ENCODE assay signal across 1 cellular context in the genomic region with DNA sequence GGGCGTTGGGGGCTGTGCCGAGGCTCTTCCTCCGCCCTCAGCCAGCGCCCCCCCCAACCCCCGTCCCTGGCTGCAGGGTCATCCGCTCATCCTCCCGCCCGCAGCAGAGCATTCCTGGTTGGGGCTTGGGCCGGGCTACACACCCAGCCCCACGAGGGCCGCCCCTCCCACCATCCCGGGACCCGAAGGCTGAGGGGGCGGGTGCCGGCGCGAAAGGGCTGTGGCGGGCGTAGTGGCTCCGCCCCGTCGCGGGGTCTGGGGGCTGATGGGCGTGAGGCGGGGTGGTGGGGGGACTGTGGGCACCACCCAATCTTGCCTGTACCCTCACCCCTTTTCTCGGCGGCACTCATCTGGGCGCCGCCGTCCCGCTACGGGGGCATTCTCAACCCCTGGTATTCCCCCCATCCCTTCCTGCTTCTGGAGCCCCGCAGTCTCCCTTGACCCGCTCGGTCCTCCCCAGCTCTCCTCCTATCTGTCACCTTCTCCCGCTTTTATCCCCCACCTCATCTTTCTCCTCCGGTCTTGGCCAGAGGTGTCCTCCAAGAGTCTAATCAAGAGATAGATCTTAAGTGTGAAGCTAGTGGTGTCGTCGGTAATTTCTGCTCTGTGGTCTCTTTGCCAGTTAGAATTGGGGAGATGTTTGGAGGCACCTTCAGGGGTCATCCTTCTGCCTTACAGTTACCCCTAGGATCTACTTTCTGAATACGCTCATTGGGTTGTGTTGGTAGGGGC.
TF ChIP-seq lines count a peak whose summit lies in the region.

No MANE protein-coding gene starts in this region.

TF ChIP-seq in K562, 482 proteins besides CTCF, POLR2A, EP300 and RAD21:
- TF ChIP-seq ZFP1 (CRISPR knock-in tag; IDR thresholded peaks at IDR 0.05) (no peak), ZSCAN32 (CRISPR knock-in tag; IDR thresholded peaks at IDR 0.05) (no peak), HDAC3 (IDR thresholded peaks at IDR 0.05; ENCODE audit: borderline replicate concordance, partially characterized antibody) (no peak), DPF2 (IDR thresholded peaks at IDR 0.05) (peak; percentile 36; the same call in 1 of the 2 replicates), TCF7 (IDR thresholded peaks at IDR 0.05; ENCODE audit: borderline replicate concordance) (no peak), ZBTB17 (CRISPR knock-in tag; IDR thresholded peaks at IDR 0.05) (0 out of 2 replicates have a peak, but pooled peaks have one; percentile 41), SP1 (CRISPR knock-in tag; IDR thresholded peaks at IDR 0.05) (no peak), BRD9 (IDR thresholded peaks at IDR 0.05; ENCODE audit: low read depth, partially characterized antibody) (no peak), MECOM (CRISPR knock-in tag; IDR thresholded peaks at IDR 0.05) (no peak), FOS (IDR thresholded peaks at IDR 0.05; ENCODE audit: extremely low read depth, insufficient read length) (no peak), SIRT6 (IDR thresholded peaks at IDR 0.05; ENCODE audit: low read depth, low read length) (no peak), ZEB2 (IDR thresholded peaks at IDR 0.05) (peak; percentile 4; the same call in 1 of the 2 replicates), STAT5A (IDR thresholded peaks at IDR 0.05; ENCODE audit: borderline replicate concordance, low read length) (no peak), KLF1 (tag; IDR thresholded peaks at IDR 0.05) (no peak), KLF16 (IDR thresholded peaks at IDR 0.05) (peak; percentile 8; the same call in 1 of the 2 replicates), GATA2 (CRISPR knock-in tag; IDR thresholded peaks at IDR 0.05) (peak; percentile 70), ZNF263 (CRISPR knock-in tag; IDR thresholded peaks at IDR 0.05; ENCODE audit: borderline replicate concordance) (peak; percentile 88), THRAP3 (IDR thresholded peaks at IDR 0.05; ENCODE audit: borderline replicate concordance) (no peak), FOXK1 (CRISPR knock-in tag; IDR thresholded peaks at IDR 0.05; ENCODE audit: borderline replicate concordance) (0 out of 2 replicates have a peak, but pooled peaks have one; percentile 30), MTA3 (IDR thresholded peaks at IDR 0.05; ENCODE audit: borderline replicate concordance) (0 out of 2 replicates have a peak, but pooled peaks have one; percentile 16), KDM4B (IDR thresholded peaks at IDR 0.05; ENCODE audit: borderline replicate concordance in 2 of 2, low read depth in 1 of 2) (0 out of 4 replicates have a peak, but pooled peaks of 1 of the 2 experiments have one; percentile 41), SMARCB1 (IDR thresholded peaks at IDR 0.05; ENCODE audit: insufficient read length, low read depth) (no peak), RB1 (IDR thresholded peaks at IDR 0.05; ENCODE audit: low read depth) (peak; percentile 41; the same call in 1 of the 2 replicates), BRD4 (IDR thresholded peaks at IDR 0.05) (no peak), FOXJ2 (tag; IDR thresholded peaks at IDR 0.05) (0 out of 2 replicates have a peak, but pooled peaks have one; percentile 33), NR2C2 (CRISPR knock-in tag; IDR thresholded peaks at IDR 0.05) (no peak), NR2C2 (tag; IDR thresholded peaks at IDR 0.05) (peak; percentile 34; the same call in 1 of the 2 replicates), HDAC1 (IDR thresholded peaks at IDR 0.05) (peak in 1 of 2 experiments; percentile 48; a peak in 2 of 4 replicates), CTBP1 (IDR thresholded peaks at IDR 0.05; ENCODE audit: borderline replicate concordance) (peak; percentile 55), ZBTB7A (IDR thresholded peaks at IDR 0.05; ENCODE audit: borderline replicate concordance, control insufficient read depth, low read depth, low read length) (no peak; the same call in 1 of the 2 replicates), KHSRP (IDR thresholded peaks at IDR 0.05) (no peak), ZNF146 (CRISPR knock-in tag; IDR thresholded peaks at IDR 0.05; ENCODE audit: unreplicated experiment) (no peak), SIN3A (IDR thresholded peaks at IDR 0.05; ENCODE audit: borderline replicate concordance in 2 of 2, control insufficient read depth in 1 of 2, low read depth in 2 of 2, low read length in 2 of 2) (0 out of 4 replicates have a peak, but pooled peaks of 1 of the 2 experiments have one; percentile 45), TOE1 (IDR thresholded peaks at IDR 0.05; ENCODE audit: borderline replicate concordance) (peak; percentile 10; the same call in 1 of the 2 replicates), TOE1 (CRISPR knock-in tag; IDR thresholded peaks at IDR 0.05; ENCODE audit: borderline replicate concordance, low read depth) (no peak), MAZ (CRISPR knock-in tag; conservative IDR thresholded peaks at IDR 0.05 in 1 of 2, IDR thresholded peaks at IDR 0.05 in 1 of 2) (peak in 1 of 2 experiments; percentile 4; a peak in 1 of 4 replicates), MTA1 (IDR thresholded peaks at IDR 0.05; ENCODE audit: borderline replicate concordance) (0 out of 2 replicates have a peak, but pooled peaks have one; percentile 26), TRIM24 (IDR thresholded peaks at IDR 0.05) (peak in 1 of 2 experiments; percentile 40; a peak in 2 of 4 replicates), EGR1 (conservative IDR thresholded peaks at IDR 0.05) (peak; percentile 73), ZNF12 (CRISPR knock-in tag; IDR thresholded peaks at IDR 0.05) (0 out of 2 replicates have a peak, but pooled peaks have one; percentile 25), HLTF (IDR thresholded peaks at IDR 0.05) (0 out of 2 replicates have a peak, but pooled peaks have one; percentile 29), MYC (IDR thresholded peaks at IDR 0.05; ENCODE audit: low read depth, low read length) (no peak; the same call in 1 of the 2 replicates), MYC (CRISPR knock-in tag; IDR thresholded peaks at IDR 0.05; ENCODE audit: borderline replicate concordance, low read depth) (no peak)
- TF ChIP-seq, protein P1, sequence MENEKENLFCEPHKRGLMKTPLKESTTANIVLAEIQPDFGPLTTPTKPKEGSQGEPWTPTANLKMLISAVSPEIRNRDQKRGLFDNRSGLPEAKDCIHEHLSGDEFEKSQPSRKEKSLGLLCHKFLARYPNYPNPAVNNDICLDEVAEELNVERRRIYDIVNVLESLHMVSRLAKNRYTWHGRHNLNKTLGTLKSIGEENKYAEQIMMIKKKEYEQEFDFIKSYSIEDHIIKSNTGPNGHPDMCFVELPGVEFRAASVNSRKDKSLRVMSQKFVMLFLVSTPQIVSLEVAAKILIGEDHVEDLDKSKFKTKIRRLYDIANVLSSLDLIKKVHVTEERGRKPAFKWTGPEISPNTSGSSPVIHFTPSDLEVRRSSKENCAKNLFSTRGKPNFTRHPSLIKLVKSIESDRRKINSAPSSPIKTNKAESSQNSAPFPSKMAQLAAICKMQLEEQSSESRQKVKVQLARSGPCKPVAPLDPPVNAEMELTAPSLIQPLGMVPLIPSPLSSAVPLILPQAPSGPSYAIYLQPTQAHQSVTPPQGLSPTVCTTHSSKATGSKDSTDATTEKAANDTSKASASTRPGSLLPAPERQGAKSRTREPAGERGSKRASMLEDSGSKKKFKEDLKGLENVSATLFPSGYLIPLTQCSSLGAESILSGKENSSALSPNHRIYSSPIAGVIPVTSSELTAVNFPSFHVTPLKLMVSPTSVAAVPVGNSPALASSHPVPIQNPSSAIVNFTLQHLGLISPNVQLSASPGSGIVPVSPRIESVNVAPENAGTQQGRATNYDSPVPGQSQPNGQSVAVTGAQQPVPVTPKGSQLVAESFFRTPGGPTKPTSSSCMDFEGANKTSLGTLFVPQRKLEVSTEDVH (IDR thresholded peaks at IDR 0.05; ENCODE audit: low read depth, partially characterized antibody) = peak; percentile 14
- TF ChIP-seq, protein P2, sequence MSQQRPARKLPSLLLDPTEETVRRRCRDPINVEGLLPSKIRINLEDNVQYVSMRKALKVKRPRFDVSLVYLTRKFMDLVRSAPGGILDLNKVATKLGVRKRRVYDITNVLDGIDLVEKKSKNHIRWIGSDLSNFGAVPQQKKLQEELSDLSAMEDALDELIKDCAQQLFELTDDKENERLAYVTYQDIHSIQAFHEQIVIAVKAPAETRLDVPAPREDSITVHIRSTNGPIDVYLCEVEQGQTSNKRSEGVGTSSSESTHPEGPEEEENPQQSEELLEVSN (IDR thresholded peaks at IDR 0.05; ENCODE audit: borderline replicate concordance in 1 of 2, extremely low read depth in 1 of 2, insufficient read depth in 1 of 2, insufficient read length in 1 of 2, low read depth in 1 of 2, low read length in 1 of 2, poor library complexity in 1 of 2, severe bottlenecking in 1 of 2) = peak in 1 of 2 experiments; percentile 39
- TF ChIP-seq, protein P3, sequence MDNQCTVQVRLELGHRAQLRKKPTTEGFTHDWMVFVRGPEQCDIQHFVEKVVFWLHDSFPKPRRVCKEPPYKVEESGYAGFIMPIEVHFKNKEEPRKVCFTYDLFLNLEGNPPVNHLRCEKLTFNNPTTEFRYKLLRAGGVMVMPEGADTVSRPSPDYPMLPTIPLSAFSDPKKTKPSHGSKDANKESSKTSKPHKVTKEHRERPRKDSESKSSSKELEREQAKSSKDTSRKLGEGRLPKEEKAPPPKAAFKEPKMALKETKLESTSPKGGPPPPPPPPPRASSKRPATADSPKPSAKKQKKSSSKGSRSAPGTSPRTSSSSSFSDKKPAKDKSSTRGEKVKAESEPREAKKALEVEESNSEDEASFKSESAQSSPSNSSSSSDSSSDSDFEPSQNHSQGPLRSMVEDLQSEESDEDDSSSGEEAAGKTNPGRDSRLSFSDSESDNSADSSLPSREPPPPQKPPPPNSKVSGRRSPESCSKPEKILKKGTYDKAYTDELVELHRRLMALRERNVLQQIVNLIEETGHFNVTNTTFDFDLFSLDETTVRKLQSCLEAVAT (IDR thresholded peaks at IDR 0.05) = 0 out of 4 replicates have a peak, but pooled peaks of 1 of the 2 experiments have one; percentile 6
- TF ChIP-seq, protein P4, sequence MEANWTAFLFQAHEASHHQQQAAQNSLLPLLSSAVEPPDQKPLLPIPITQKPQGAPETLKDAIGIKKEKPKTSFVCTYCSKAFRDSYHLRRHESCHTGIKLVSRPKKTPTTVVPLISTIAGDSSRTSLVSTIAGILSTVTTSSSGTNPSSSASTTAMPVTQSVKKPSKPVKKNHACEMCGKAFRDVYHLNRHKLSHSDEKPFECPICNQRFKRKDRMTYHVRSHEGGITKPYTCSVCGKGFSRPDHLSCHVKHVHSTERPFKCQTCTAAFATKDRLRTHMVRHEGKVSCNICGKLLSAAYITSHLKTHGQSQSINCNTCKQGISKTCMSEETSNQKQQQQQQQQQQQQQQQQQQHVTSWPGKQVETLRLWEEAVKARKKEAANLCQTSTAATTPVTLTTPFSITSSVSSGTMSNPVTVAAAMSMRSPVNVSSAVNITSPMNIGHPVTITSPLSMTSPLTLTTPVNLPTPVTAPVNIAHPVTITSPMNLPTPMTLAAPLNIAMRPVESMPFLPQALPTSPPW (CRISPR knock-in tag; IDR thresholded peaks at IDR 0.05) = peak; percentile 72
- TF ChIP-seq, protein P5, sequence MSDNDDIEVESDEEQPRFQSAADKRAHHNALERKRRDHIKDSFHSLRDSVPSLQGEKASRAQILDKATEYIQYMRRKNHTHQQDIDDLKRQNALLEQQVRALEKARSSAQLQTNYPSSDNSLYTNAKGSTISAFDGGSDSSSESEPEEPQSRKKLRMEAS (CRISPR knock-in tag; IDR thresholded peaks at IDR 0.05) = peak; percentile 36; the same call in 1 of the 2 replicates
- TF ChIP-seq, protein P6, sequence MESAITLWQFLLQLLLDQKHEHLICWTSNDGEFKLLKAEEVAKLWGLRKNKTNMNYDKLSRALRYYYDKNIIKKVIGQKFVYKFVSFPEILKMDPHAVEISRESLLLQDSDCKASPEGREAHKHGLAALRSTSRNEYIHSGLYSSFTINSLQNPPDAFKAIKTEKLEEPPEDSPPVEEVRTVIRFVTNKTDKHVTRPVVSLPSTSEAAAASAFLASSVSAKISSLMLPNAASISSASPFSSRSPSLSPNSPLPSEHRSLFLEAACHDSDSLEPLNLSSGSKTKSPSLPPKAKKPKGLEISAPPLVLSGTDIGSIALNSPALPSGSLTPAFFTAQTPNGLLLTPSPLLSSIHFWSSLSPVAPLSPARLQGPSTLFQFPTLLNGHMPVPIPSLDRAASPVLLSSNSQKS (CRISPR knock-in tag; IDR thresholded peaks at IDR 0.05) = no peak
- TF ChIP-seq, protein P7, sequence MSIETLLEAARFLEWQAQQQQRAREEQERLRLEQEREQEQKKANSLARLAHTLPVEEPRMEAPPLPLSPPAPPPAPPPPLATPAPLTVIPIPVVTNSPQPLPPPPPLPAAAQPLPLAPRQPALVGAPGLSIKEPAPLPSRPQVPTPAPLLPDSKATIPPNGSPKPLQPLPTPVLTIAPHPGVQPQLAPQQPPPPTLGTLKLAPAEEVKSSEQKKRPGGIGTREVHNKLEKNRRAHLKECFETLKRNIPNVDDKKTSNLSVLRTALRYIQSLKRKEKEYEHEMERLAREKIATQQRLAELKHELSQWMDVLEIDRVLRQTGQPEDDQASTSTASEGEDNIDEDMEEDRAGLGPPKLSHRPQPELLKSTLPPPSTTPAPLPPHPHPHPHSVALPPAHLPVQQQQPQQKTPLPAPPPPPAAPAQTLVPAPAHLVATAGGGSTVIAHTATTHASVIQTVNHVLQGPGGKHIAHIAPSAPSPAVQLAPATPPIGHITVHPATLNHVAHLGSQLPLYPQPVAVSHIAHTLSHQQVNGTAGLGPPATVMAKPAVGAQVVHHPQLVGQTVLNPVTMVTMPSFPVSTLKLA (conservative IDR thresholded peaks at IDR 0.05) = peak in 1 of 2 experiments; percentile 36; a peak in 2 of 4 replicates
- TF ChIP-seq, protein P8, sequence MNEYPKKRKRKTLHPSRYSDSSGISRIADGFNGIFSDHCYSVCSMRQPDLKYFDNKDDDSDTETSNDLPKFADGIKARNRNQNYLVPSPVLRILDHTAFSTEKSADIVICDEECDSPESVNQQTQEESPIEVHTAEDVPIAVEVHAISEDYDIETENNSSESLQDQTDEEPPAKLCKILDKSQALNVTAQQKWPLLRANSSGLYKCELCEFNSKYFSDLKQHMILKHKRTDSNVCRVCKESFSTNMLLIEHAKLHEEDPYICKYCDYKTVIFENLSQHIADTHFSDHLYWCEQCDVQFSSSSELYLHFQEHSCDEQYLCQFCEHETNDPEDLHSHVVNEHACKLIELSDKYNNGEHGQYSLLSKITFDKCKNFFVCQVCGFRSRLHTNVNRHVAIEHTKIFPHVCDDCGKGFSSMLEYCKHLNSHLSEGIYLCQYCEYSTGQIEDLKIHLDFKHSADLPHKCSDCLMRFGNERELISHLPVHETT (CRISPR knock-in tag; conservative IDR thresholded peaks at IDR 0.05 in 1 of 2, IDR thresholded peaks at IDR 0.05 in 1 of 2) = no peak
- TF ChIP-seq, protein P9, sequence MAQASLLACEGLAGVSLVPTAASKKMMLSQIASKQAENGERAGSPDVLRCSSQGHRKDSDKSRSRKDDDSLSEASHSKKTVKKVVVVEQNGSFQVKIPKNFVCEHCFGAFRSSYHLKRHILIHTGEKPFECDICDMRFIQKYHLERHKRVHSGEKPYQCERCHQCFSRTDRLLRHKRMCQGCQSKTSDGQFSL (CRISPR knock-in tag; IDR thresholded peaks at IDR 0.05) = peak; percentile 97
- TF ChIP-seq, protein P9 (tag; IDR thresholded peaks at IDR 0.05) = peak in 1 of 2 experiments; percentile 92; a peak in 2 of 4 replicates
